Comparison of ENCODE assay signal across 1 cellular context in genomic region chr1:41504126-41505035, GRCh38.
TF ChIP-seq lines count a peak whose summit lies in the region.

No MANE protein-coding gene starts in this region.

TF ChIP-seq in IMR-90, 13 proteins besides CTCF, POLR2A, EP300 and RAD21 (continued from another document):
- TF ChIP-seq MAZ (IDR thresholded peaks at IDR 0.05; ENCODE audit: borderline replicate concordance, low read depth, low read length) (no peak), RCOR1 (IDR thresholded peaks at IDR 0.05; ENCODE audit: insufficient replicate concordance, low read length) (no peak), MAFK (IDR thresholded peaks at IDR 0.05; ENCODE audit: low read depth, low read length) (no peak), BHLHE40 (IDR thresholded peaks at IDR 0.05; ENCODE audit: low read depth, low read length) (no peak)
